ENCODE assay signal across 20 cellular contexts in the genomic region with DNA sequence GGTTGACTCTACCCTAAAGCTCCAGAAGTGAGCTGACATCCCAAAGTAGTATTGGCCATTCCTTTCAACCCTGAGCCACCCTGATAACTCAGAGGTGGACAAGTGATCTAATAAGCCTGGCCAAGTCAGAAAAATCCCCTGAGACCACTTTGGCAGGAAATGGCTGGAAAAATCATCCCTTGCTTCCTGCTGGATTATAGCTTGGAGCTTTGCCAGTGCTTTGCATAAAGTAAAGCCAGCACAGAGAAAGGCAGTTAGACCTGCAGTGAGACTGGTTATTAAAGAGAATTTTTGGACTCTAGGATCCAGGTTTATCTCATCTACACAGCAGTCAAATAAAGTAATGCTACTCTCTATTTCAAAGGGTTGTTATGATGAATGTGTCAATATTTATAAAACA. TPM values are rescaled to one million over a fixed set of nuclear protein-coding genes. Genes with fewer than 3 reads are reported as not detected.
DNase-seq lines count a peak whose midpoint lies in the region; ATAC-seq and TF ChIP-seq lines count a peak whose summit lies in the region.
"Had no signal": no experiment of that assay in that cellular context is flagged by ENCODE, and none has a peak within 500 bp of the region (broad histone marks: within the 10 kb centered on the region; RNA-seq: fewer than 3 reads in every experiment).

No MANE protein-coding gene starts in this region.

- DNase-seq in DMS53 treated with DMSO at 0.1 percent for 48 hours (lab: John Stamatoyannopoulos, UW; ENCODE audit: unreplicated experiment) (peak; percentile 10), MG63 (peak; percentile 57), dermis blood vessel endothelial cell (peak; percentile 64), neural progenitor cell (ENCODE audit: low spot score) (no peak), retina (no peak), body of pancreas (no peak)
- DNase-seq: CD4-positive, CD25-positive, alpha-beta regulatory T cell; glutamatergic neuron; midbrain; NCI-H1417; NCI-H446; stimulated activated CD4-positive, alpha-beta T cell treated with anti-CD3 and anti-CD28 coated beads, Interleukin-4, amount 100 ng/mL, for 4 hours; SW 1271 had no signal

- H3K4me1 ChIP-seq in neural progenitor cell (no peaks in the 10 kb centered on the region), body of pancreas (no peaks in the 10 kb centered on the region)

- ATAC-seq in HG02973 (IDR thresholded peaks at IDR 0.05; ENCODE audit: unreplicated experiment) (no peak), HG02588 (IDR thresholded peaks at IDR 0.05; ENCODE audit: unreplicated experiment) (no peak), body of pancreas (no peak)

- no peak overlapping the region for H3K4me2 ChIP-seq in neural progenitor cell

- intact Hi-C loops in body of pancreas (cut with DNase I): no loop called here

- TF ChIP-seq POLR2A in body of pancreas (IDR thresholded peaks at IDR 0.05): no peak

- H3K9me3 ChIP-seq in MG63 (no peaks in the 10 kb centered on the region), neural progenitor cell (ENCODE audit: low read depth) (no peaks in the 10 kb centered on the region), body of pancreas (no peaks in the 10 kb centered on the region)

- no peak overlapping the region for H3K4me3 Mint-ChIP-seq in neural progenitor cell
- H3K4me3 Mint-ChIP-seq: activated T-helper 1 cell treated with anti-CD3 and anti-CD28 coated beads, Interleukin-12 subunit alpha, Interleukin-12 subunit beta, Interleukin-2, Interleukin-4 antibody, amounts not matched to agents 30 ng/mL and 10 ng/mL and 1 ng/mL, durations not matched to agents 14 hours and 24 hours and 36 hours; CD4-positive, CD25-positive, alpha-beta regulatory T cell; central memory CD8-positive, alpha-beta T cell had no signal

- no peaks in the 10 kb centered on the region for H3K79me2 ChIP-seq in neural progenitor cell (ENCODE audit: low read depth)

- H3K27ac ChIP-seq in neural progenitor cell: no peak overlapping the region
- H3K27ac ChIP-seq in body of pancreas: no peak overlapping the region
- H3K27ac ChIP-seq: VCaP had no signal

- peaks cover 4% of the 10 kb centered on the region for H3K4me1 Mint-ChIP-seq in neural progenitor cell
- H3K4me1 Mint-ChIP-seq: CD4-positive, CD25-positive, alpha-beta regulatory T cell; central memory CD8-positive, alpha-beta T cell had no signal

- peak overlapping the region; percentile 28 for H2AFZ ChIP-seq in neural progenitor cell (replicated peaks)

- no peak overlapping the region for H3K27ac Mint-ChIP-seq in neural progenitor cell
- H3K27ac Mint-ChIP-seq: activated T-helper 1 cell treated with anti-CD3 and anti-CD28 coated beads, Interleukin-12 subunit alpha, Interleukin-12 subunit beta, Interleukin-2, Interleukin-4 antibody, amounts not matched to agents 30 ng/mL and 10 ng/mL and 1 ng/mL, durations not matched to agents 14 hours and 24 hours and 36 hours; CD4-positive, CD25-positive, alpha-beta regulatory T cell had no signal

- no peaks in the 10 kb centered on the region for H3K36me3 ChIP-seq in MG63
- no peaks in the 10 kb centered on the region for H3K36me3 ChIP-seq in neural progenitor cell
- H3K36me3 ChIP-seq in body of pancreas (replicated peaks in 1 of 2; ENCODE audit: insufficient read depth in 1 of 2, low read depth in 2 of 2): no peaks in the 10 kb centered on the region

- H3K4me3 ChIP-seq in MG63 (no peak overlapping the region), neural progenitor cell (no peak overlapping the region), body of pancreas (no peak overlapping the region)

- no peaks in the 10 kb centered on the region for H3K36me3 Mint-ChIP-seq in neural progenitor cell
- H3K36me3 Mint-ChIP-seq: CD4-positive, CD25-positive, alpha-beta regulatory T cell had no signal

- H3K27me3 ChIP-seq in MG63: no peaks in the 10 kb centered on the region
- H3K27me3 ChIP-seq in neural progenitor cell: no peaks in the 10 kb centered on the region
- no peaks in the 10 kb centered on the region for H3K27me3 ChIP-seq in body of pancreas

- TF ChIP-seq CTCF in neural progenitor cell (IDR thresholded peaks at IDR 0.05) (no peak), body of pancreas (IDR thresholded peaks at IDR 0.05) (no peak)

- no peaks in the 10 kb centered on the region for H3K27me3 Mint-ChIP-seq in neural progenitor cell (ENCODE audit: insufficient read depth, low read depth)

- H3K9ac ChIP-seq in neural progenitor cell: no peak overlapping the region

- H3F3A ChIP-seq in neural progenitor cell (ENCODE audit: low read depth): no peaks in the 10 kb centered on the region

- H3K9me3 Mint-ChIP-seq in neural progenitor cell: no peaks in the 10 kb centered on the region

- no peaks in the 10 kb centered on the region for H4K20me1 ChIP-seq in neural progenitor cell (ENCODE audit: low read depth)

RNA-seq across cellular contexts. Expression of a gene that starts 6.4 kb away (rescaled TPM):
- not detected in 2 replicates for total RNA-seq in MG63 (2014; rRNA removed; shearing (Covaris generic); ENCODE audit: low replicate concordance)
- total RNA-seq in dermis blood vessel endothelial cell: 0.37 and 0.85 TPM in 2 replicates
- 1.5 and 2.0 TPM in 2 replicates for total RNA-seq in neural progenitor cell (ENCODE audit: low replicate concordance)
- total RNA-seq in body of pancreas: 1 to 10 TPM in 1 of 2 donors, not detected in 1; 1.6 TPM
- total RNA-seq: CD4-positive, CD25-positive, alpha-beta regulatory T cell; G401 had no signal

RNA-seq across cellular contexts. Expression of a gene that starts 33.6 kb away (rescaled TPM):
- total RNA-seq in MG63 (2014; rRNA removed; shearing (Covaris generic); ENCODE audit: low replicate concordance): 0.23 TPM in 1 of 2 replicates, not detected in the other
- total RNA-seq in dermis blood vessel endothelial cell (0.23 and 0.51 TPM in 2 replicates), neural progenitor cell (ENCODE audit: low replicate concordance) (0.12 and 0.15 TPM in 2 replicates), body of pancreas (not detected)
- total RNA-seq: activated T-helper 1 cell treated with anti-CD3 and anti-CD28 coated beads, Interleukin-12 subunit alpha, Interleukin-12 subunit beta, Interleukin-2, Interleukin-4 antibody, amounts not matched to agents 30 ng/mL and 10 ng/mL and 1 ng/mL, durations not matched to agents 14 hours and 24 hours and 36 hours; G401 had no signal

RNA-seq across cellular contexts. Expression of a gene that starts 44.1 kb away (rescaled TPM):
- total RNA-seq in MG63 (2014; rRNA removed; shearing (Covaris generic); ENCODE audit: low replicate concordance): not detected in 2 replicates
- total RNA-seq in dermis blood vessel endothelial cell (not detected in 2 replicates), neural progenitor cell (ENCODE audit: low replicate concordance) (not detected in 2 replicates), body of pancreas (not detected)
- total RNA-seq: activated T-helper 1 cell treated with anti-CD3 and anti-CD28 coated beads, Interleukin-12 subunit alpha, Interleukin-12 subunit beta, Interleukin-2, Interleukin-4 antibody, amounts not matched to agents 30 ng/mL and 10 ng/mL and 1 ng/mL, durations not matched to agents 14 hours and 24 hours and 36 hours; G401 had no signal

RNA-seq across cellular contexts. Expression of a gene that starts 50.2 kb away (rescaled TPM):
- 1.1 TPM in 1 of 2 replicates, not detected in the other for total RNA-seq in MG63 (2014; rRNA removed; shearing (Covaris generic); ENCODE audit: low replicate concordance)
- total RNA-seq in dermis blood vessel endothelial cell (not detected in 2 replicates), neural progenitor cell (ENCODE audit: low replicate concordance) (not detected in 2 replicates), body of pancreas (not detected)
- total RNA-seq: activated T-helper 1 cell treated with anti-CD3 and anti-CD28 coated beads, Interleukin-12 subunit alpha, Interleukin-12 subunit beta, Interleukin-2, Interleukin-4 antibody, amounts not matched to agents 30 ng/mL and 10 ng/mL and 1 ng/mL, durations not matched to agents 14 hours and 24 hours and 36 hours; G401; omental fat pad had no signal

Comparison
In these comparisons a context has a peak if more than half of its experiments do, and no peak if none do; other contexts are left out.
1. DNase-seq: peak in DMS53 treated with DMSO at 0.1 percent for 48 hours (single experiment), MG63 (single experiment) and dermis blood vessel endothelial cell (single experiment); none in neural progenitor cell (single experiment), retina (single experiment) and body of pancreas (0 of 4).